Comparison of ENCODE assay signal across 18 cellular contexts in genomic region chr4:57157611-57158137, GRCh38. TPM values are rescaled to one million over a fixed set of nuclear protein-coding genes. Genes with fewer than 3 reads are reported as not detected.
"Had no signal": no experiment of that assay in that cellular context is flagged by ENCODE, and none has a peak within 500 bp of the region (broad histone marks: within the 10 kb centered on the region; RNA-seq: fewer than 3 reads in every experiment).

No MANE protein-coding gene starts in this region.

- H3K27ac ChIP-seq: brain microvascular endothelial cell, prostate gland, upper lobe of left lung had no signal

- H3K27ac Mint-ChIP-seq: activated CD4-positive, alpha-beta memory T cell treated with anti-CD3 and anti-CD28 coated beads for 36 hours; activated naive CD4-positive, alpha-beta T cell treated with anti-CD3 and anti-CD28 coated beads for 36 hours; activated naive CD8-positive, alpha-beta T cell treated with anti-CD3 and anti-CD28 coated beads, Interleukin-2, amount 50 U/mL, for 24 hours; effector memory CD8-positive, alpha-beta T cell had no signal

- ATAC-seq: activated naive CD8-positive, alpha-beta T cell treated with anti-CD3 and anti-CD28 coated beads, Interleukin-2, amount 50 U/mL, for 24 hours; effector memory CD8-positive, alpha-beta T cell; esophagus mucosa; mucosa of descending colon had no signal

- H3K4me3 Mint-ChIP-seq: activated CD4-positive, alpha-beta memory T cell treated with anti-CD3 and anti-CD28 coated beads for 36 hours; activated naive CD4-positive, alpha-beta T cell treated with anti-CD3 and anti-CD28 coated beads for 36 hours; activated naive CD8-positive, alpha-beta T cell treated with anti-CD3 and anti-CD28 coated beads, Interleukin-2, amount 50 U/mL, for 24 hours; effector memory CD8-positive, alpha-beta T cell; neural crest cell had no signal

- H3K9me3 Mint-ChIP-seq: activated CD4-positive, alpha-beta memory T cell treated with anti-CD3 and anti-CD28 coated beads for 36 hours; activated naive CD4-positive, alpha-beta T cell treated with anti-CD3 and anti-CD28 coated beads for 36 hours; activated naive CD8-positive, alpha-beta T cell treated with anti-CD3 and anti-CD28 coated beads, Interleukin-2, amount 50 U/mL, for 24 hours; effector memory CD8-positive, alpha-beta T cell; neural crest cell had no signal

- DNase-seq: activated CD4-positive, alpha-beta memory T cell treated with anti-CD3 and anti-CD28 coated beads for 36 hours; activated CD4-positive, alpha-beta T cell treated with anti-CD3 and anti-CD28 coated beads for 48 hours; activated effector memory CD4-positive, alpha-beta T cell treated with Interleukin-2 at 50 U/mL for 16 hours; activated naive CD4-positive, alpha-beta T cell treated with anti-CD3 and anti-CD28 coated beads for 36 hours; activated naive CD8-positive, alpha-beta T cell treated with anti-CD3 and anti-CD28 coated beads, Interleukin-2, amount 50 U/mL, for 24 hours; activated T-cell treated with anti-CD3 and anti-CD28 coated beads, Interleukin-2, amount 50 U/mL, for 48 hours; brain microvascular endothelial cell; effector memory CD8-positive, alpha-beta T cell; foreskin melanocyte; mesenchymal stem cell; stimulated activated CD4-positive, alpha-beta T cell treated with anti-CD3 and anti-CD28 coated beads, Interleukin-2, amount 100 ng/mL, for 48 hours; stimulated activated naive CD4-positive, alpha-beta T cell; T-helper 2 cell had no signal

- H3K36me3 Mint-ChIP-seq: activated CD4-positive, alpha-beta memory T cell treated with anti-CD3 and anti-CD28 coated beads for 36 hours had no signal

RNA-seq across cellular contexts. Expression of gene IGFBP7, which starts 47.5 kb away (rescaled TPM):
- total RNA-seq: activated CD4-positive, alpha-beta memory T cell treated with anti-CD3 and anti-CD28 coated beads for 36 hours had no signal
